ENCODE assay signal across 9 cellular contexts in genomic region chr20:49282584-49283171, GRCh38. TPM values are rescaled to one million over a fixed set of nuclear protein-coding genes. Genes with fewer than 3 reads are reported as not detected.
DNase-seq lines count a peak whose midpoint lies in the region; ATAC-seq and TF ChIP-seq lines count a peak whose summit lies in the region.
"Had no signal": no experiment of that assay in that cellular context is flagged by ENCODE, and none has a peak within 500 bp of the region (broad histone marks: within the 10 kb centered on the region; RNA-seq: fewer than 3 reads in every experiment).

No MANE protein-coding gene starts in this region.

- H4K20me1 ChIP-seq in SU-DHL-6 (ENCODE audit: low read depth, low read length) = peaks cover 64% of the 10 kb centered on the region

- H3K9ac ChIP-seq in SU-DHL-6 (ENCODE audit: low read length) = no peak overlapping the region

- no peaks in the 10 kb centered on the region for H3K9me3 Mint-ChIP-seq in activated T-cell treated with anti-CD3 and anti-CD28 coated beads, Interleukin-2, amount 50 U/mL, for 24 hours
- peaks cover 13% of the 10 kb centered on the region for H3K9me3 Mint-ChIP-seq in stimulated activated effector memory CD8-positive, alpha-beta T cell treated with anti-CD3 and anti-CD28 coated beads, Interleukin-12 subunit alpha, Interleukin-12 subunit beta, amount 100 ng/mL, for 72 hours

- peaks cover 90% of the 10 kb centered on the region for H3F3A ChIP-seq in SU-DHL-6 (ENCODE audit: insufficient read depth)

- no peak for ATAC-seq in stimulated activated effector memory CD8-positive, alpha-beta T cell treated with anti-CD3 and anti-CD28 coated beads, Interleukin-12 subunit alpha, Interleukin-12 subunit beta, amount 100 ng/mL, for 72 hours

- no peaks in the 10 kb centered on the region for H3K27me3 ChIP-seq in SU-DHL-6 (ENCODE audit: low read length)

- H3K79me2 ChIP-seq in SU-DHL-6 (ENCODE audit: insufficient read depth, low read length) = peaks cover 80% of the 10 kb centered on the region

- TF ChIP-seq CTCF in SU-DHL-6 (IDR thresholded peaks at IDR 0.05; ENCODE audit: insufficient read depth, low read length, poor library complexity, severe bottlenecking) = no peak

- H3K4me2 ChIP-seq in SU-DHL-6 (ENCODE audit: low read depth, low read length, poor library complexity, severe bottlenecking) = peak overlapping the region; percentile 79

- H3K4me1 Mint-ChIP-seq in activated T-cell treated with anti-CD3 and anti-CD28 coated beads, Interleukin-2, amount 50 U/mL, for 24 hours (ENCODE audit: low read depth) = peaks cover 73% of the 10 kb centered on the region
- peaks cover 86% of the 10 kb centered on the region for H3K4me1 Mint-ChIP-seq in stimulated activated effector memory CD8-positive, alpha-beta T cell treated with anti-CD3 and anti-CD28 coated beads, Interleukin-12 subunit alpha, Interleukin-12 subunit beta, amount 100 ng/mL, for 72 hours

- H3K9me3 ChIP-seq in SU-DHL-6 (ENCODE audit: insufficient read depth, low read length) = peaks cover 4% of the 10 kb centered on the region; the same call in 1 of the 2 replicates

- peak; percentile 44 for TF ChIP-seq POLR2A in erythroblast (IDR thresholded peaks at IDR 0.05; ENCODE audit: low read length)

- DNase-seq in activated T-cell treated with anti-CD3 and anti-CD28 coated beads, Interleukin-2, amount 50 U/mL, for 24 hours = peak; percentile 56
- DNase-seq in activated T-cell treated with anti-CD3 and anti-CD28 coated beads for 4 hours (no peak), erythroblast (lab: John Stamatoyannopoulos, UW) (peak; percentile 25 to 41), NCI-H446 (lab: John Stamatoyannopoulos, UW) (no peak), H4 (ENCODE audit: low spot score) (no peak), NOMO-1 treated with DMSO at 0.1 percent for 48 hours (lab: John Stamatoyannopoulos, UW; ENCODE audit: unreplicated experiment) (no peak)
- DNase-seq in stimulated activated effector memory CD8-positive, alpha-beta T cell treated with anti-CD3 and anti-CD28 coated beads, Interleukin-12 subunit alpha, Interleukin-12 subunit beta, amount 100 ng/mL, for 72 hours (ENCODE audit: low spot score in 2 of 2) = no peak
- DNase-seq: NCI-H1417 treated with DMSO at 0.1 percent for 48 hours had no signal

- H3K36me3 ChIP-seq in SU-DHL-6 (ENCODE audit: low read length) = peaks cover 88% of the 10 kb centered on the region

- H3K27ac Mint-ChIP-seq in activated T-cell treated with anti-CD3 and anti-CD28 coated beads, Interleukin-2, amount 50 U/mL, for 24 hours = peak overlapping the region; percentile 100
- peak overlapping the region; percentile 100 for H3K27ac Mint-ChIP-seq in stimulated activated effector memory CD8-positive, alpha-beta T cell treated with anti-CD3 and anti-CD28 coated beads, Interleukin-12 subunit alpha, Interleukin-12 subunit beta, amount 100 ng/mL, for 72 hours

- peak overlapping the region; percentile 98 for H3K4me3 Mint-ChIP-seq in activated T-cell treated with anti-CD3 and anti-CD28 coated beads, Interleukin-2, amount 50 U/mL, for 24 hours
- peak overlapping the region; percentile 97 for H3K4me3 Mint-ChIP-seq in stimulated activated effector memory CD8-positive, alpha-beta T cell treated with anti-CD3 and anti-CD28 coated beads, Interleukin-12 subunit alpha, Interleukin-12 subunit beta, amount 100 ng/mL, for 72 hours

- H3K36me3 Mint-ChIP-seq in activated T-cell treated with anti-CD3 and anti-CD28 coated beads, Interleukin-2, amount 50 U/mL, for 24 hours (ENCODE audit: low read depth) = peaks cover 96% of the 10 kb centered on the region
- H3K36me3 Mint-ChIP-seq in stimulated activated effector memory CD8-positive, alpha-beta T cell treated with anti-CD3 and anti-CD28 coated beads, Interleukin-12 subunit alpha, Interleukin-12 subunit beta, amount 100 ng/mL, for 72 hours = peaks cover 100% of the 10 kb centered on the region

- H2AFZ ChIP-seq in SU-DHL-6 (ENCODE audit: low read depth, low read length, severe bottlenecking) = no peak overlapping the region

- H3K4me3 ChIP-seq in SU-DHL-6 (ENCODE audit: insufficient read depth, low read length, poor library complexity, severe bottlenecking) = peak overlapping the region; percentile 7

- no peaks in the 10 kb centered on the region for H3K27me3 Mint-ChIP-seq in activated T-cell treated with anti-CD3 and anti-CD28 coated beads, Interleukin-2, amount 50 U/mL, for 24 hours

- H3K27ac ChIP-seq in SU-DHL-6 (ENCODE audit: low read depth, low read length) = no peak overlapping the region; the same call in 1 of the 2 replicates

- no peaks in the 10 kb centered on the region for H3K9me2 ChIP-seq in SU-DHL-6 (replicated peaks; ENCODE audit: insufficient read depth, low read length)

RNA-seq across cellular contexts. Expression of gene ZNFX1, which starts 4.8 kb away (rescaled TPM):
- 21.9 and 22.8 TPM in 2 replicates for total RNA-seq in H4 (2014; rRNA removed; shearing (Covaris generic))

Comparison
In these comparisons a context has a peak if more than half of its experiments do, and no peak if none do; other contexts are left out.
1. DNase-seq: peak in activated T-cell treated with anti-CD3 and anti-CD28 coated beads, Interleukin-2, amount 50 U/mL, for 24 hours (single experiment) and erythroblast (2 of 2); none in activated T-cell treated with anti-CD3 and anti-CD28 coated beads for 4 hours (single experiment), stimulated activated effector memory CD8-positive, alpha-beta T cell treated with anti-CD3 and anti-CD28 coated beads, Interleukin-12 subunit alpha, Interleukin-12 subunit beta, amount 100 ng/mL, for 72 hours (0 of 2), NCI-H446 (0 of 2), H4 (single experiment) and NOMO-1 treated with DMSO at 0.1 percent for 48 hours (single experiment).